Comparison of ENCODE assay signal across 15 cellular contexts in genomic region chr1:43042773-43043470, GRCh38.
"Had no signal": no experiment of that assay in that cellular context is flagged by ENCODE, and none has a peak within 500 bp of the region (broad histone marks: within the 10 kb centered on the region; RNA-seq: fewer than 3 reads in every experiment).

No MANE protein-coding gene starts in this region.

- H3K36me3 ChIP-seq: ovary, suprapubic skin, upper lobe of right lung had no signal

- H3K9me3 ChIP-seq: ovary, suprapubic skin, upper lobe of right lung had no signal

- H3K27ac ChIP-seq: ovary, suprapubic skin, upper lobe of right lung had no signal

- H3K4me1 ChIP-seq: suprapubic skin, upper lobe of right lung had no signal

- ATAC-seq: activated T-cell treated with anti-CD3 and anti-CD28 coated beads, Interleukin-2, amount 50 U/mL, for 4 hours; left ventricle myocardium superior; stimulated activated naive CD8-positive, alpha-beta T cell treated with anti-CD3 and anti-CD28 coated beads, Interleukin-15, Interleukin-2, amounts not matched to agents 100 U/mL and 50 U/mL, for 24 hours; upper lobe of right lung had no signal

- H3K4me3 ChIP-seq: ovary, suprapubic skin, upper lobe of right lung had no signal

- H3K27me3 ChIP-seq: ovary, suprapubic skin, upper lobe of right lung had no signal

- DNase-seq: activated CD4-positive, CD25-positive, alpha-beta regulatory T cell; activated gamma-delta T cell; activated T-cell treated with anti-CD3 and anti-CD28 coated beads, Interleukin-2, amount 50 U/mL, for 4 hours; anterior cingulate cortex; cerebellar nuclear complex; hippocampal formation; left ventricle myocardium superior; mesendoderm; nephron progenitor cell; ovary; stimulated activated CD4-positive, alpha-beta T cell treated with anti-CD3 and anti-CD28 coated beads, Interleukin-2, amount 100 ng/mL, for 48 hours; stimulated activated naive CD8-positive, alpha-beta T cell treated with anti-CD3 and anti-CD28 coated beads, Interleukin-15, Interleukin-2, amounts not matched to agents 100 U/mL and 50 U/mL, for 24 hours; T1000; upper lobe of right lung had no signal
